9 cellular contexts compared by ENCODE assay signal in genomic region chr9:73219985-73220626, GRCh38.
DNase-seq lines count a peak whose midpoint lies in the region; ATAC-seq, FAIRE-seq and TF ChIP-seq lines count a peak whose summit lies in the region.
"Had no signal": no experiment of that assay in that cellular context is flagged by ENCODE, and none has a peak within 500 bp of the region (broad histone marks: within the 10 kb centered on the region; RNA-seq: fewer than 3 reads in every experiment).

No MANE protein-coding gene starts in this region.

- BruUV-seq in OCI-LY7 (replicated peaks; lab: Mats Ljungman, UMichigan), result no TSS peak

- TF ChIP-seq POLR2A in A549 (IDR thresholded peaks at IDR 0.05; ENCODE audit: low read length), result no peak

- FAIRE-seq in A549 (lab: Jason Lieb, UNC), result peak; percentile 49

- peaks cover 35% of the 10 kb centered on the region for H3K4me1 Mint-ChIP-seq in activated T-cell treated with anti-CD3 and anti-CD28 coated beads, Interleukin-2, amount 50 U/mL, for 24 hours (ENCODE audit: low read depth)

- H3K4me3 ChIP-seq in A549 (no peak overlapping the region), retinal pigment epithelial cell (ENCODE audit: low read length) (no peak overlapping the region), OCI-LY7 (ENCODE audit: low read depth, low read length, poor library complexity, severe bottlenecking) (no peak overlapping the region)
- H3K4me3 ChIP-seq: skin epidermis had no signal

- no peaks in the 10 kb centered on the region for H3K36me3 ChIP-seq in OCI-LY7 (ENCODE audit: insufficient read depth, low read length)

- no peak for TF ChIP-seq EP300 in A549 (IDR thresholded peaks at IDR 0.05)

- 0 out of 2 replicates have a peak, but pooled peaks cover 2% of the 10 kb centered on the region for H4K20me1 ChIP-seq in OCI-LY7 (ENCODE audit: insufficient read depth, low read length)

- WGBS in A549 (ENCODE audit: missing lambda C conversion rate), result 41% methylated on average over 1 of the region's 1 CpG

- H3K27ac ChIP-seq in A549 (peak overlapping the region in 1 of 2 experiments; percentile 35; a peak in 1 of 6 replicates), OCI-LY7 (ENCODE audit: low read depth, low read length, poor library complexity, severe bottlenecking) (no peak overlapping the region)

- no peaks in the 10 kb centered on the region for H3K9me2 ChIP-seq in OCI-LY7 (ENCODE audit: insufficient read depth, low read length)

- H3K9me3 ChIP-seq in A549 (peaks cover 30% of the 10 kb centered on the region), OCI-LY7 (ENCODE audit: low read length) (no peaks in the 10 kb centered on the region)

- CTCF ChIA-PET in A549 (lab: Yijun Ruan, JAX), result interaction anchor here (2.4 kb wide), 1 partner anchor 19 kb away, joined by 5 read pairs; no protein-coding TSS in a partner anchor
- CTCF ChIA-PET in OCI-LY7 (lab: Charles Lee; ENCODE audit: unreplicated experiment), result no interaction called here

- H3K27ac Mint-ChIP-seq in activated T-cell treated with anti-CD3 and anti-CD28 coated beads, Interleukin-2, amount 50 U/mL, for 24 hours, result peak overlapping the region; percentile 93

- H3K4me2 ChIP-seq in A549, result 0 out of 3 replicates have a peak overlapping the region, but pooled peaks have one; percentile 14
- no peak overlapping the region for H3K4me2 ChIP-seq in OCI-LY7 (ENCODE audit: low read length)

- H3K4me1 ChIP-seq in A549 (no peaks in the 10 kb centered on the region), OCI-LY7 (ENCODE audit: insufficient read depth, low read length, poor library complexity, severe bottlenecking) (no peaks in the 10 kb centered on the region)

- TF ChIP-seq RAD21 in A549 (conservative IDR thresholded peaks at IDR 0.05 in 1 of 2, IDR thresholded peaks at IDR 0.05 in 1 of 2), result no peak

- H3K4me3 Mint-ChIP-seq in activated T-cell treated with anti-CD3 and anti-CD28 coated beads, Interleukin-2, amount 50 U/mL, for 24 hours, result peak overlapping the region; percentile 27

- no peak for TF ChIP-seq CTCF in A549 (IDR thresholded peaks at IDR 0.05)
- no peak for TF ChIP-seq CTCF in retinal pigment epithelial cell (conservative IDR thresholded peaks at IDR 0.05; ENCODE audit: low read depth, low read length)
- no peak for TF ChIP-seq CTCF in OCI-LY7 (conservative IDR thresholded peaks at IDR 0.05; ENCODE audit: low read length)

- ATAC-seq in A549 (peak; percentile 75 to 91), GM18873 (IDR thresholded peaks at IDR 0.05; ENCODE audit: low FRiP score, unreplicated experiment) (peak; percentile 86), HG03064 (IDR thresholded peaks at IDR 0.05; ENCODE audit: low read depth, unreplicated experiment) (peak; percentile 78)

- intact Hi-C loops in OCI-LY7 (cut with micrococcal nuclease; ENCODE audit: unreplicated experiment), result no loop called here

- peaks cover 58% of the 10 kb centered on the region for H3K27me3 Mint-ChIP-seq in activated T-cell treated with anti-CD3 and anti-CD28 coated beads, Interleukin-2, amount 50 U/mL, for 24 hours

- H3K36me3 Mint-ChIP-seq in activated T-cell treated with anti-CD3 and anti-CD28 coated beads, Interleukin-2, amount 50 U/mL, for 24 hours (ENCODE audit: low read depth), result no peaks in the 10 kb centered on the region

- H3K79me2 ChIP-seq in OCI-LY7 (ENCODE audit: insufficient read depth, low read depth, low read length), result no peaks in the 10 kb centered on the region

- DNase-seq in A549 (ENCODE audit: low read depth in 1 of 2, low spot score in 1 of 2), result peak in 1 of 2 experiments; percentile 36
- peak; percentile 31 for DNase-seq in activated T-cell treated with anti-CD3 and anti-CD28 coated beads, Interleukin-2, amount 50 U/mL, for 24 hours
- peak; percentile 41 for DNase-seq in retinal pigment epithelial cell (ENCODE audit: low read depth)
- DNase-seq in T-helper 9 cell, result no peak
- DNase-seq in OCI-LY7 (ENCODE audit: low spot score), result no peak
- DNase-seq in KG1 (lab: John Stamatoyannopoulos, UW), result no peak

- no peak overlapping the region for H2AFZ ChIP-seq in OCI-LY7 (ENCODE audit: low read length)

- no peaks in the 10 kb centered on the region for H3K9me3 Mint-ChIP-seq in activated T-cell treated with anti-CD3 and anti-CD28 coated beads, Interleukin-2, amount 50 U/mL, for 24 hours

- POLR2A ChIA-PET in A549 (lab: Yijun Ruan, JAX), result no interaction called here
- POLR2A ChIA-PET in OCI-LY7 (lab: Charles Lee), result no interaction called here

TF ChIP-seq in A549, 52 proteins besides CTCF, POLR2A, EP300 and RAD21:
- TF ChIP-seq FOSL2 (IDR thresholded peaks at IDR 0.05) (no peak), FOSL2 (CRISPR knock-in tag; IDR thresholded peaks at IDR 0.05) (peak; percentile 31), MAFK (IDR thresholded peaks at IDR 0.05; ENCODE audit: partially characterized antibody) (no peak), KDM1A (IDR thresholded peaks at IDR 0.05; ENCODE audit: low read depth) (no peak), JUNB (IDR thresholded peaks at IDR 0.05) (peak; percentile 39; the same call in 1 of the 2 replicates)

Comparison
In these comparisons a context has a peak if more than half of its experiments do, and no peak if none do; other contexts are left out.
1. DNase-seq: peak in activated T-cell treated with anti-CD3 and anti-CD28 coated beads, Interleukin-2, amount 50 U/mL, for 24 hours (single experiment) and retinal pigment epithelial cell (single experiment); none in T-helper 9 cell (single experiment), OCI-LY7 (single experiment) and KG1 (single experiment).
2. Peak in every context shown above with its lines, with median percentiles within 50 percentile points of each other: ATAC-seq.